8 cellular contexts compared by ENCODE assay signal in genomic region chr16:66478733-66479511, GRCh38. TPM values are rescaled to one million over a fixed set of nuclear protein-coding genes. Genes with fewer than 3 reads are reported as not detected.
DNase-seq lines count a peak whose midpoint lies in the region; ATAC-seq and TF ChIP-seq lines count a peak whose summit lies in the region.

No MANE protein-coding gene starts in this region.

- H3K79me2 ChIP-seq in parathyroid adenoma: no peaks in the 10 kb centered on the region

- H3K36me3 ChIP-seq in gastroesophageal sphincter (no peaks in the 10 kb centered on the region), parathyroid adenoma (ENCODE audit: control insufficient read depth, insufficient read depth, low read length) (no peaks in the 10 kb centered on the region)

- no peak overlapping the region for H3K9ac ChIP-seq in parathyroid adenoma

- H3K36me3 Mint-ChIP-seq in activated T-helper 2 cell treated with anti-CD3 and anti-CD28 coated beads, Interferon-gamma antibody, Interleukin-2, Interleukin-4, amounts not matched to agents 10 μg/mL and 5 μg/mL and 100 μg/mL, durations not matched to agents 14 hours and 24 hours and 36 hours (ENCODE audit: low read depth): no peaks in the 10 kb centered on the region

- 8 to 37% methylated on average over 6 of the region's 10 CpGs for WGBS in gastroesophageal sphincter (ENCODE audit: low coverage in 1 of 2), 2 donors

- DNase-seq in AG04449 (ENCODE audit: low read depth, low spot score) (no peak), RWPE1 (ENCODE audit: low spot score) (peak; percentile 52), ureter (ENCODE audit: low spot score) (peak; percentile 82)
- peak; percentile 77 for DNase-seq in activated T-helper 2 cell treated with anti-CD3 and anti-CD28 coated beads, Interferon-gamma antibody, Interleukin-2, Interleukin-4, amounts not matched to agents 10 μg/mL and 5 μg/mL and 100 μg/mL, durations not matched to agents 14 hours and 24 hours and 36 hours (ENCODE audit: low spot score)

- peaks cover 0 to 8% (median 0%) of the 10 kb centered on the region in 3 donors for H3K4me1 ChIP-seq in gastroesophageal sphincter
- H3K4me1 ChIP-seq in parathyroid adenoma: no peaks in the 10 kb centered on the region

- H3K27ac Mint-ChIP-seq in activated T-helper 2 cell treated with anti-CD3 and anti-CD28 coated beads, Interferon-gamma antibody, Interleukin-2, Interleukin-4, amounts not matched to agents 10 μg/mL and 5 μg/mL and 100 μg/mL, durations not matched to agents 14 hours and 24 hours and 36 hours: peak overlapping the region; percentile 67

- no peak overlapping the region for H3K4me2 ChIP-seq in parathyroid adenoma (ENCODE audit: low read length)

- TF ChIP-seq CTCF in AG04449 (IDR thresholded peaks at IDR 0.05; ENCODE audit: insufficient read depth, low read length, missing control alignments): peak; percentile 84
- peak; percentile 60 for TF ChIP-seq CTCF in RWPE1 (conservative IDR thresholded peaks at IDR 0.05; ENCODE audit: low read depth)
- TF ChIP-seq CTCF in gastroesophageal sphincter (IDR thresholded peaks at IDR 0.05): peak in 3 of 4 experiments; percentile 65 to 77 (median 67)
- TF ChIP-seq CTCF in parathyroid adenoma (IDR thresholded peaks at IDR 0.05): peak; percentile 76

- no peak overlapping the region for H3K4me3 ChIP-seq in AG04449 (ENCODE audit: low read depth, low read length)
- no peak overlapping the region for H3K4me3 ChIP-seq in gastroesophageal sphincter
- H3K4me3 ChIP-seq in parathyroid adenoma (ENCODE audit: low read depth, low read length): no peak overlapping the region

- no peaks in the 10 kb centered on the region for H3K9me3 Mint-ChIP-seq in activated T-helper 2 cell treated with anti-CD3 and anti-CD28 coated beads, Interferon-gamma antibody, Interleukin-2, Interleukin-4, amounts not matched to agents 10 μg/mL and 5 μg/mL and 100 μg/mL, durations not matched to agents 14 hours and 24 hours and 36 hours

- H3K9me3 ChIP-seq in gastroesophageal sphincter (no peaks in the 10 kb centered on the region), parathyroid adenoma (ENCODE audit: control insufficient read depth, low read length) (no peaks in the 10 kb centered on the region)

- no peak for TF ChIP-seq POLR2A in gastroesophageal sphincter (IDR thresholded peaks at IDR 0.05)

- no peak overlapping the region for H3K4me3 Mint-ChIP-seq in activated T-helper 2 cell treated with anti-CD3 and anti-CD28 coated beads, Interferon-gamma antibody, Interleukin-2, Interleukin-4, amounts not matched to agents 10 μg/mL and 5 μg/mL and 100 μg/mL, durations not matched to agents 14 hours and 24 hours and 36 hours (ENCODE audit: low read depth)

- intact Hi-C loops in activated T-helper 2 cell treated with anti-CD3 and anti-CD28 coated beads, Interferon-gamma antibody, Interleukin-2, Interleukin-4, amounts not matched to agents 10 μg/mL and 5 μg/mL and 100 μg/mL, durations not matched to agents 14 hours and 24 hours and 36 hours (cut with micrococcal nuclease): loop anchor here (1.0 to 2.0 kb wide), 2 partner anchors 38 to 110 kb away; no protein-coding TSS in a partner anchor

- ATAC-seq in GM18511 (IDR thresholded peaks at IDR 0.05; ENCODE audit: unreplicated experiment) (peak; percentile 70), HG03280 (IDR thresholded peaks at IDR 0.05; ENCODE audit: unreplicated experiment) (peak; percentile 47), gastroesophageal sphincter (peak; percentile 74)

- POLR2A ChIA-PET in AG04449 (lab: Yijun Ruan, JAX): no interaction called here
- POLR2A ChIA-PET in RWPE1 (lab: Yijun Ruan, JAX; ENCODE audit: low non-redundant PET): no interaction called here

- H3K27ac ChIP-seq in RWPE1 (no peak overlapping the region; the same call in 1 of the 2 replicates), gastroesophageal sphincter (no peak overlapping the region), parathyroid adenoma (no peak overlapping the region)

- peaks cover under 1% of the 10 kb centered on the region for H3K27me3 Mint-ChIP-seq in activated T-helper 2 cell treated with anti-CD3 and anti-CD28 coated beads, Interferon-gamma antibody, Interleukin-2, Interleukin-4, amounts not matched to agents 10 μg/mL and 5 μg/mL and 100 μg/mL, durations not matched to agents 14 hours and 24 hours and 36 hours (ENCODE audit: low read depth)

- H3K27me3 ChIP-seq in gastroesophageal sphincter (peaks cover 35% of the 10 kb centered on the region), parathyroid adenoma (ENCODE audit: control insufficient read depth, insufficient read depth, low read length) (no peaks in the 10 kb centered on the region)

- H3K4me1 Mint-ChIP-seq in activated T-helper 2 cell treated with anti-CD3 and anti-CD28 coated beads, Interferon-gamma antibody, Interleukin-2, Interleukin-4, amounts not matched to agents 10 μg/mL and 5 μg/mL and 100 μg/mL, durations not matched to agents 14 hours and 24 hours and 36 hours (ENCODE audit: low read depth): peaks cover 26% of the 10 kb centered on the region

- H2AFZ ChIP-seq in parathyroid adenoma: no peak overlapping the region

- no peak for TF ChIP-seq EP300 in gastroesophageal sphincter (IDR thresholded peaks at IDR 0.05)

- CTCF ChIA-PET in AG04449 (lab: Yijun Ruan, JAX) (interaction anchor here (0.6 to 15.2 kb wide), 12 partner anchors 10 to 389 kb away, joined by 3 to 273 read pairs (median 5); no protein-coding TSS in a partner anchor), RWPE1 (lab: Yijun Ruan, JAX) (interaction anchor here (0.6 to 1.1 kb wide), 5 partner anchors 16 to 130 kb away, joined by 3 to 7 read pairs (median 3); no protein-coding TSS in a partner anchor)

RNA-seq across cellular contexts. Expression of gene BEAN1, which starts 51.8 kb away (rescaled TPM):
- not detected in 2 replicates for total RNA-seq in activated T-helper 2 cell treated with anti-CD3 and anti-CD28 coated beads, Interferon-gamma antibody, Interleukin-2, Interleukin-4, amounts not matched to agents 10 μg/mL and 5 μg/mL and 100 μg/mL, durations not matched to agents 14 hours and 24 hours and 36 hours
- total RNA-seq in gastroesophageal sphincter (1 to 10 TPM in 1 of 4 donors, under 1 TPM in 2, not detected in 1; 0.47 to 1.0 (median 0.54) TPM), ureter (1.6 TPM)
